In genomic region chr1:232805269-232806070, GRCh38 we compare ENCODE assay signal across 8 cellular contexts. TPM values are rescaled to one million over a fixed set of nuclear protein-coding genes. Genes with fewer than 3 reads are reported as not detected.
DNase-seq lines count a peak whose midpoint lies in the region; ATAC-seq and TF ChIP-seq lines count a peak whose summit lies in the region.

MAP10 (plus strand) TSS chr1:232805416; CDS start chr1:232805450, 34 bp downstream.

- TF ChIP-seq POLR2A in esophagus squamous epithelium (IDR thresholded peaks at IDR 0.05): peak in 1 of 4 donors; percentile 38

- peak within 1 kb of the TSS; percentile 59 to 79 (median 70) for H3K27ac ChIP-seq in esophagus squamous epithelium

- no peaks in the 10 kb centered on the region for H3K9me3 ChIP-seq in esophagus squamous epithelium

- TF ChIP-seq CTCF in esophagus squamous epithelium (IDR thresholded peaks at IDR 0.05): no peak

- H3K4me1 Mint-ChIP-seq in activated T-cell treated with anti-CD3 and anti-CD28 coated beads, Interleukin-2, amount 50 U/mL, for 72 hours (ENCODE audit: low read depth): peaks cover 20% of the 10 kb centered on the region

- peaks cover 6 to 10% of the 10 kb centered on the region in 2 donors for H3K36me3 Mint-ChIP-seq in activated T-cell treated with anti-CD3 and anti-CD28 coated beads, Interleukin-2, amount 50 U/mL, for 72 hours (ENCODE audit: insufficient read depth in 2 of 2)

- no peaks in the 10 kb centered on the region for H3K27me3 Mint-ChIP-seq in activated T-cell treated with anti-CD3 and anti-CD28 coated beads, Interleukin-2, amount 50 U/mL, for 72 hours (ENCODE audit: low read depth)

- intact Hi-C loops in esophagus squamous epithelium (cut with DNase I): no loop called here

- peak; percentile 66 for DNase-seq in 8988T
- DNase-seq in NOMO-1 treated with DMSO at 0.1 percent for 48 hours (lab: John Stamatoyannopoulos, UW; ENCODE audit: unreplicated experiment): peak; percentile 43
- peak; percentile 85 to 86 for DNase-seq in activated T-cell treated with anti-CD3 and anti-CD28 coated beads, Interleukin-2, amount 50 U/mL, for 72 hours
- DNase-seq in esophagus squamous epithelium (lab: John Stamatoyannopoulos, UW): peak; percentile 8
- peak; percentile 79 for DNase-seq in myocyte (ENCODE audit: low read depth)
- peak; percentile 44 to 45 for DNase-seq in stimulated activated CD8-positive, alpha-beta memory T cell treated with anti-CD3 and anti-CD28 coated beads, Interleukin-7, amount 100 ng/mL, for 1 hour (ENCODE audit: low read depth in 2 of 2)

- peak; percentile 81 for ATAC-seq in GM18870 (IDR thresholded peaks at IDR 0.05; ENCODE audit: unreplicated experiment)
- ATAC-seq in HG03159 (IDR thresholded peaks at IDR 0.05; ENCODE audit: unreplicated experiment): peak; percentile 95
- ATAC-seq in activated T-cell treated with anti-CD3 and anti-CD28 coated beads, Interleukin-2, amount 50 U/mL, for 72 hours (replicated peaks in 1 of 2): peak; percentile 88 to 91

- H3K4me1 ChIP-seq in esophagus squamous epithelium: peaks cover 3 to 17% (median 5%) of the 10 kb centered on the region in 3 donors

- peaks cover 7 to 14% of the 10 kb centered on the region in 2 donors for H3K9me3 Mint-ChIP-seq in activated T-cell treated with anti-CD3 and anti-CD28 coated beads, Interleukin-2, amount 50 U/mL, for 72 hours

- peak within 1 kb of the TSS; percentile 82 to 89 for H3K4me3 Mint-ChIP-seq in activated T-cell treated with anti-CD3 and anti-CD28 coated beads, Interleukin-2, amount 50 U/mL, for 72 hours

- 0 to 17% methylated on average over 6 to 22 of the region's 74 CpGs for WGBS in esophagus squamous epithelium, 2 donors

- no peaks in the 10 kb centered on the region for H3K27me3 ChIP-seq in esophagus squamous epithelium

- H3K27ac Mint-ChIP-seq in activated T-cell treated with anti-CD3 and anti-CD28 coated beads, Interleukin-2, amount 50 U/mL, for 72 hours: peak within 1 kb of the TSS; percentile 86

- no peaks in the 10 kb centered on the region for H3K36me3 ChIP-seq in esophagus squamous epithelium

- peak within 1 kb of the TSS; percentile 68 to 72 (median 70) for H3K4me3 ChIP-seq in esophagus squamous epithelium

RNA-seq across cellular contexts. Expression of gene MAP10, which starts in this region (rescaled TPM):
- total RNA-seq in activated T-cell treated with anti-CD3 and anti-CD28 coated beads, Interleukin-2, amount 50 U/mL, for 72 hours: 1 to 10 TPM; 1.7 to 1.9 TPM
- total RNA-seq in esophagus squamous epithelium (1 to 10 TPM in 2 of 4 donors, under 1 TPM in 2; 0.34 to 1.1 (median 1.1) TPM), myocyte (1.6 and 2.2 TPM in 2 replicates)
- polyA plus RNA-seq in myocyte (2012): 0.45 TPM

Comparison
In these comparisons a context has a peak if more than half of its experiments do, and no peak if none do; other contexts are left out.
1. Peak in every context shown above with its lines: DNase-seq, ATAC-seq, H3K4me3 ChIP-seq and H3K27ac ChIP-seq.
2. DNase-seq: peak in every context shown above with its lines; median percentile 86 in activated T-cell treated with anti-CD3 and anti-CD28 coated beads, Interleukin-2, amount 50 U/mL, for 72 hours; 79 in myocyte; 66 in 8988T; 44 in stimulated activated CD8-positive, alpha-beta memory T cell treated with anti-CD3 and anti-CD28 coated beads, Interleukin-7, amount 100 ng/mL, for 1 hour; 43 in NOMO-1 treated with DMSO at 0.1 percent for 48 hours; 8 in esophagus squamous epithelium.